ENCODE assay signal across 21 cellular contexts in the genomic region with DNA sequence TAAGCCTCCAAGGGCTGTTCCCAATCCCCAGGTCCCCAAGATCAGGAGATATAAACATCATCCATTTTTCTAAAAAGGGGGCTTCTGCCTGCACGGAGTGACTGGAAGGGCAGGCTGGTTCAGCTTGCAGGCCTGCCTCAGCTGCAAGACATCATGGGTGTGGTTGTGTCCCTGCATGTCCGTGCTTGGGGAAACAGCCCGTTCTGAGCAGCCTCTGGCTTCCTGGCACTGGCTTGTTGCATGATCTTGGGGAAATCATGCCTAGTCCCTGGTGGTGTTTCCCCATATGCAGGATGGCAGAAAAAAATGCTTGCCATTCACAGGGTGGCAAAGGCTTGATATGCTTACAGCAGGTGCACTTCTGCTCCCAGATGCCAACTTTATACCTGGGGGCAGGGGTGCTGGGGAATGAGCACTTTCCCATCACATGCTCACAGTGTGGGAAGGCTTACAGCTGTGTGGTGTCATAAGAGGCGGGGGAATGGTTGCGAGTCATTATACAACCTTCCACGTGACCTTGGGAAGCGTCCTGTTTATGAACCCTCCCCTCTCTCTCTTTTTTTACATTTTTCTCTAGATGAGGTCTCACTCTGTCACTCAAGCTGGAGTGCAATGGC. TPM values are rescaled to one million over a fixed set of nuclear protein-coding genes. Genes with fewer than 3 reads are reported as not detected.
DNase-seq lines count a peak whose midpoint lies in the region; ATAC-seq and TF ChIP-seq lines count a peak whose summit lies in the region.
"Had no signal": no experiment of that assay in that cellular context is flagged by ENCODE, and none has a peak within 500 bp of the region (broad histone marks: within the 10 kb centered on the region; RNA-seq: fewer than 3 reads in every experiment).

No MANE protein-coding gene starts in this region.

- no peaks in the 10 kb centered on the region for H3K27me3 ChIP-seq in breast epithelium
- H3K27me3 ChIP-seq in left lung, result no peaks in the 10 kb centered on the region
- H3K27me3 ChIP-seq in upper lobe of right lung, result no peaks in the 10 kb centered on the region
- H3K27me3 ChIP-seq: neutrophil, SJSA1, testis had no signal

- ATAC-seq in left lung, result peak; percentile 18
- ATAC-seq in upper lobe of right lung, result peak; percentile 59
- ATAC-seq in GM19452 (IDR thresholded peaks at IDR 0.05; ENCODE audit: unreplicated experiment), result no peak
- ATAC-seq: activated naive CD4-positive, alpha-beta T cell treated with anti-CD3 and anti-CD28 coated beads, Interleukin-2, amount 50 U/mL, for 72 hours; activated T-cell treated with anti-CD3 and anti-CD28 coated beads, Interleukin-2, amount 50 U/mL, for 72 hours; PC-3 had no signal

- H3K9me3 ChIP-seq in breast epithelium, result no peaks in the 10 kb centered on the region
- H3K9me3 ChIP-seq in left lung, result no peaks in the 10 kb centered on the region
- no peaks in the 10 kb centered on the region for H3K9me3 ChIP-seq in upper lobe of right lung
- H3K9me3 ChIP-seq: neutrophil, SJSA1, testis had no signal

- no peak for TF ChIP-seq CTCF in breast epithelium (IDR thresholded peaks at IDR 0.05)
- no peak for TF ChIP-seq CTCF in left lung (IDR thresholded peaks at IDR 0.05)
- no peak for TF ChIP-seq CTCF in upper lobe of right lung (IDR thresholded peaks at IDR 0.05)

- intact Hi-C loops in breast epithelium (cut with DNase I; ENCODE audit: low total_unique reads) (no loop called here), left lung (cut with DNase I) (no loop called here), upper lobe of right lung (cut with DNase I) (no loop called here)

- no peaks in the 10 kb centered on the region for H3K36me3 ChIP-seq in breast epithelium
- H3K36me3 ChIP-seq in left lung, result no peaks in the 10 kb centered on the region
- no peaks in the 10 kb centered on the region for H3K36me3 ChIP-seq in upper lobe of right lung
- H3K36me3 ChIP-seq: neutrophil, SJSA1 had no signal

- TF ChIP-seq POLR2A in breast epithelium (IDR thresholded peaks at IDR 0.05), result no peak

- peak; percentile 31 for DNase-seq in HT1080 (ENCODE audit: low read depth)
- peak in 1 of 2 donors; percentile 17 for DNase-seq in breast epithelium (ENCODE audit: low spot score in 2 of 2)
- no peak for DNase-seq in left lung
- DNase-seq in upper lobe of right lung, result no peak
- DNase-seq in MV-4-11 (lab: John Stamatoyannopoulos, UW), result no peak
- no peak for DNase-seq in stimulated activated CD4-positive, alpha-beta T cell treated with anti-CD3 and anti-CD28 coated beads, Interleukin-4, amount 100 ng/mL, for 4 hours
- DNase-seq: activated B cell treated with CpG ODN at 0.5 μM for 24 hours; activated T-cell treated with anti-CD3 and anti-CD28 coated beads, Interleukin-2, amount 50 U/mL, for 72 hours; COR-L47; MM.1S; NCI-H1694 treated with DMSO at 0.1 percent for 48 hours; NCI-H774; PC-3; testis had no signal

- peak overlapping the region; percentile 76 to 87 for H3K27ac ChIP-seq in breast epithelium
- H3K27ac ChIP-seq in left lung, result peak overlapping the region in 1 of 2 donors; percentile 48
- H3K27ac ChIP-seq in upper lobe of right lung, result no peak overlapping the region
- H3K27ac ChIP-seq: neutrophil, SJSA1, testis had no signal

- peaks cover 4 to 15% of the 10 kb centered on the region in 2 donors for H3K4me1 ChIP-seq in breast epithelium
- peaks cover 13 to 29% of the 10 kb centered on the region in 2 donors for H3K4me1 ChIP-seq in left lung
- H3K4me1 ChIP-seq in upper lobe of right lung, result peaks cover 7% of the 10 kb centered on the region
- H3K4me1 ChIP-seq: SJSA1 had no signal

- H3K4me3 ChIP-seq in breast epithelium (no peak overlapping the region), left lung (no peak overlapping the region), upper lobe of right lung (no peak overlapping the region)
- H3K4me3 ChIP-seq: SJSA1, testis had no signal

RNA-seq across cellular contexts. Expression of gene PCARE, which starts 7.2 kb away (rescaled TPM):
- not detected in 2 replicates for total RNA-seq in HT1080 (2014; rRNA removed; shearing (Covaris generic))
- not detected in 2 replicates for polyA plus RNA-seq in HT1080 (2015; cell fraction: cytosol; rRNA removed)
- not detected in 2 replicates for polyA plus RNA-seq in HT1080 (2015; cell fraction: nucleus; rRNA removed)
- total RNA-seq in breast epithelium (not detected), left lung (under 1 TPM; 0.05 to 0.23 TPM), upper lobe of right lung (0.55 TPM)
- total RNA-seq: activated B cell treated with CpG ODN at 0.5 μM for 24 hours; activated naive CD4-positive, alpha-beta T cell treated with anti-CD3 and anti-CD28 coated beads, Interleukin-2, amount 50 U/mL, for 72 hours; activated T-cell treated with anti-CD3 and anti-CD28 coated beads, Interleukin-2, amount 50 U/mL, for 72 hours; epithelial cell of proximal tubule; glomerular endothelial cell; PC-3; renal cortical epithelial cell; SJSA1 had no signal

RNA-seq across cellular contexts. Expression of gene CLIP4, which starts 48.1 kb away (rescaled TPM):
- 1.2 and 1.5 TPM in 2 replicates for total RNA-seq in HT1080 (2014; rRNA removed; shearing (Covaris generic))
- 2.7 and 2.8 TPM in 2 replicates for polyA plus RNA-seq in HT1080 (2015; cell fraction: cytosol; rRNA removed)
- 7.5 TPM in 2 replicates for polyA plus RNA-seq in HT1080 (2015; cell fraction: nucleus; rRNA removed)
- total RNA-seq in breast epithelium (100 to 1,000 TPM in 1 of 3 donors, 10 to 100 TPM in 2; 67.2 to 146 (median 76.8) TPM), left lung (10 to 100 TPM; 40.1 to 49.2 TPM), upper lobe of right lung (61.1 TPM)

Comparison
In these comparisons a context has a peak if more than half of its experiments do, and no peak if none do; other contexts are left out.
1. RNA of gene CLIP4, which starts 48.1 kb away (total RNA-seq): 67.2 to 146 TPM in breast epithelium, 61.1 TPM in upper lobe of right lung (single experiment) and 40.1 to 49.2 TPM in left lung; 1.2 to 1.5 TPM in HT1080; every median in the first group is over 10 times any median in the second.